In the genomic region with DNA sequence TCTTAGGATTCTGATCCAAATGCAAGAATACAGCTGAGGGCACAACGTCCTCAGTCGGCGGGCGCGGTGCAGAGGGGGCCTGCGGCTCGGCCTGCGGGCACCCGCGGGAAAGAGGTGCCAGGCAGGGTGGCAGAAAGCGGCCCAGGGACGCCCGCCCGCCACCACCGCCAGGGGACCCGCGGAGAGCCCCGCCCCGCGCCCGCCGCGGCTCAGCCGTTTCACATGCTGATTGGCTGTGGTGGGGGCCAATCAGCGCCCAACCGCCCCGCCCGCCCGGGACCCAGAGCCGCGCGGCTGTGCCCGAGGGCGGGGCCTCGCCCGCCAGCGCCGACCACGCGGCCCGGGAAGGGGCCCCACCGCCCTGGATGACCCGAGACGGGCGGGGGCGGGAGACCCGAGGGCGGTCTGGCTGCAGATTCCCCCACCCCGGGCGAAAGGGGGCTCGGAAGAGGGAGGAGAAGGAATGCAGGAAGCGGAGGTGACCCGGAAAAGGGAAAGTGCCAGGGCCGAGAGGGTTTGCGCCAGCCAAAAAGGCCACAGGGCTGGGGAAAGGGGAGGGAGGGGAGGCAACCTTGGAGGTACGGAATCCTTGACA, we compare ENCODE assay signal across 8 cellular contexts. TPM values are rescaled to one million over a fixed set of nuclear protein-coding genes. Genes with fewer than 3 reads are reported as not detected.
DNase-seq lines count a peak whose midpoint lies in the region; ATAC-seq and TF ChIP-seq lines count a peak whose summit lies in the region.

No MANE protein-coding gene starts in this region.

- no peaks in the 10 kb centered on the region for H3K27me3 Mint-ChIP-seq in activated T-helper 17 cell treated with anti-CD3 and anti-CD28 coated beads, Interleukin-2, amount 50 U/mL, for 72 hours
- H3K27me3 Mint-ChIP-seq in natural killer cell (ENCODE audit: low read depth in 2 of 2), result peaks cover 16 to 42% of the 10 kb centered on the region in 2 donors

- peak overlapping the region; percentile 89 for H3K4me2 ChIP-seq in DOHH2 (ENCODE audit: low read length)

- peak overlapping the region; percentile 94 for H3K4me3 Mint-ChIP-seq in activated T-helper 17 cell treated with anti-CD3 and anti-CD28 coated beads, Interleukin-2, amount 50 U/mL, for 72 hours
- H3K4me3 Mint-ChIP-seq in natural killer cell, result peak overlapping the region; percentile 94

- intact Hi-C loops in natural killer cell (cut with micrococcal nuclease), result loop anchor here (1.0 to 2.0 kb wide), 2 partner anchors 45 to 533 kb away; partner anchors contain the start of genes MFF and RHBDD1

- no peaks in the 10 kb centered on the region for H3K27me3 ChIP-seq in DOHH2 (ENCODE audit: control insufficient read depth, low read length)
- no peaks in the 10 kb centered on the region for H3K27me3 ChIP-seq in Peyer's patch

- H3K27ac Mint-ChIP-seq in activated T-helper 17 cell treated with anti-CD3 and anti-CD28 coated beads, Interleukin-2, amount 50 U/mL, for 72 hours, result peak overlapping the region; percentile 93
- peak overlapping the region; percentile 86 to 89 for H3K27ac Mint-ChIP-seq in natural killer cell

- H3K4me1 ChIP-seq in DOHH2 (ENCODE audit: control insufficient read depth, low read length) (peaks cover 63% of the 10 kb centered on the region), Peyer's patch (peaks cover 0 to 17% (median 4%) of the 10 kb centered on the region in 4 donors)

- in situ Hi-C loops in KBM-7 (cut with MboI; ENCODE audit: low pct_unique_long_range_greater_than_20kb, low sequenced_read_pairs), result no loop called here

- H3K36me3 ChIP-seq in DOHH2 (ENCODE audit: control insufficient read depth, low read length) (peaks cover 47% of the 10 kb centered on the region), Peyer's patch (no peaks in the 10 kb centered on the region)

- DNase-seq in KBM-7 (peak; percentile 36), Peyer's patch (peak; percentile 88 to 95 (median 95)), fibroblast of mammary gland (ENCODE audit: low read depth) (peak; percentile 70), natural killer cell (peak; percentile 82)
- DNase-seq in stimulated activated naive CD8-positive, alpha-beta T cell treated with anti-CD3 and anti-CD28 coated beads, Interleukin-15, Interleukin-2, amounts not matched to agents 100 U/mL and 50 U/mL, for 24 hours, result peak; percentile 94

- peak; percentile 18 for TF ChIP-seq CTCF in DOHH2 (IDR thresholded peaks at IDR 0.05; ENCODE audit: low read depth, low read length, poor library complexity, severe bottlenecking)
- TF ChIP-seq CTCF in Peyer's patch (IDR thresholded peaks at IDR 0.05), result peak; percentile 43 to 86 (median 74)
- no peak for TF ChIP-seq CTCF in fibroblast of mammary gland (conservative IDR thresholded peaks at IDR 0.05; ENCODE audit: control insufficient read depth, insufficient read depth, low read depth, low read length)
- peak; percentile 24 for TF ChIP-seq CTCF in natural killer cell (IDR thresholded peaks at IDR 0.05)

- no peaks in the 10 kb centered on the region for H3K9me2 ChIP-seq in DOHH2 (replicated peaks; ENCODE audit: control insufficient read depth, low read length)

- H3K79me2 ChIP-seq in DOHH2 (ENCODE audit: control insufficient read depth, low read length), result peaks cover 83% of the 10 kb centered on the region

- H3K27ac ChIP-seq in DOHH2 (ENCODE audit: low read depth, low read length) (peak overlapping the region; percentile 68), Peyer's patch (peak overlapping the region; percentile 90 to 94 (median 91))

- H3K36me3 Mint-ChIP-seq in activated T-helper 17 cell treated with anti-CD3 and anti-CD28 coated beads, Interleukin-2, amount 50 U/mL, for 72 hours (ENCODE audit: low read depth), result no peaks in the 10 kb centered on the region
- H3K36me3 Mint-ChIP-seq in natural killer cell, result no peaks in the 10 kb centered on the region

- peaks cover 16% of the 10 kb centered on the region; the same call in 1 of the 2 replicates for H3F3A ChIP-seq in DOHH2 (ENCODE audit: control insufficient read depth, insufficient read depth)

- H3K4me1 Mint-ChIP-seq in activated T-helper 17 cell treated with anti-CD3 and anti-CD28 coated beads, Interleukin-2, amount 50 U/mL, for 72 hours, result peaks cover 6% of the 10 kb centered on the region
- H3K4me1 Mint-ChIP-seq in natural killer cell, result peaks cover 9 to 14% of the 10 kb centered on the region in 2 donors

- no peaks in the 10 kb centered on the region for H4K20me1 ChIP-seq in DOHH2 (ENCODE audit: control insufficient read depth, insufficient read depth, low read depth, low read length)

- TF ChIP-seq POLR2A in Peyer's patch (IDR thresholded peaks at IDR 0.05), result peak; percentile 38 to 60

- H3K4me3 ChIP-seq in DOHH2 (ENCODE audit: low read length) (peak overlapping the region; percentile 81), Peyer's patch (peak overlapping the region; percentile 61 to 94 (median 75)), fibroblast of mammary gland (ENCODE audit: control insufficient read depth, low read depth, low read length) (peak overlapping the region; percentile 76)

- ATAC-seq in GM21723 (IDR thresholded peaks at IDR 0.05; ENCODE audit: unreplicated experiment), result peak; percentile 98
- peak; percentile 98 for ATAC-seq in activated T-helper 17 cell treated with anti-CD3 and anti-CD28 coated beads, Interleukin-2, amount 50 U/mL, for 72 hours (replicated peaks)
- peak; percentile 94 to 96 (median 96) for ATAC-seq in natural killer cell
- peak; percentile 96 for ATAC-seq in stimulated activated naive CD8-positive, alpha-beta T cell treated with anti-CD3 and anti-CD28 coated beads, Interleukin-15, Interleukin-2, amounts not matched to agents 100 U/mL and 50 U/mL, for 24 hours

- H3K9me3 ChIP-seq in DOHH2 (ENCODE audit: control insufficient read depth, insufficient read depth, low read length), result no peaks in the 10 kb centered on the region
- H3K9me3 ChIP-seq in Peyer's patch, result no peaks in the 10 kb centered on the region

- no peaks in the 10 kb centered on the region for H3K9me3 Mint-ChIP-seq in activated T-helper 17 cell treated with anti-CD3 and anti-CD28 coated beads, Interleukin-2, amount 50 U/mL, for 72 hours
- no peaks in the 10 kb centered on the region for H3K9me3 Mint-ChIP-seq in natural killer cell

RNA-seq across cellular contexts. Expression of gene IRS1, which starts 8.0 kb away (rescaled TPM):
- 10 to 100 TPM in 3 of 4 donors, 1 to 10 TPM in 1; 8.3 to 67.7 (median 22.5) TPM for total RNA-seq in Peyer's patch
- 1 to 10 TPM in 1 of 2 donors, under 1 TPM in 1; 0.77 to 2.1 TPM for total RNA-seq in activated T-helper 17 cell treated with anti-CD3 and anti-CD28 coated beads, Interleukin-2, amount 50 U/mL, for 72 hours
- total RNA-seq in natural killer cell, result under 1 TPM; 0.09 to 0.55 (median 0.36) TPM

RNA-seq across cellular contexts. Expression of gene RHBDD1, which starts 44.3 kb away (rescaled TPM):
- 10 to 100 TPM; 12.6 to 68.5 (median 30.6) TPM for total RNA-seq in Peyer's patch
- total RNA-seq in activated T-helper 17 cell treated with anti-CD3 and anti-CD28 coated beads, Interleukin-2, amount 50 U/mL, for 72 hours, result 10 to 100 TPM; 35.5 to 57.1 TPM
- 10 to 100 TPM; 33.7 to 49.7 (median 47.7) TPM for total RNA-seq in natural killer cell

Comparison
In these comparisons a context has a peak if more than half of its experiments do, and no peak if none do; other contexts are left out.
1. Peak in every context shown above with its lines: DNase-seq, ATAC-seq, H3K4me3 ChIP-seq and H3K27ac ChIP-seq.
2. DNase-seq: peak in every context shown above with its lines; median percentile 95 in Peyer's patch; 94 in stimulated activated naive CD8-positive, alpha-beta T cell treated with anti-CD3 and anti-CD28 coated beads, Interleukin-15, Interleukin-2, amounts not matched to agents 100 U/mL and 50 U/mL, for 24 hours; 82 in natural killer cell; 70 in fibroblast of mammary gland; 36 in KBM-7.